In the genomic region with DNA sequence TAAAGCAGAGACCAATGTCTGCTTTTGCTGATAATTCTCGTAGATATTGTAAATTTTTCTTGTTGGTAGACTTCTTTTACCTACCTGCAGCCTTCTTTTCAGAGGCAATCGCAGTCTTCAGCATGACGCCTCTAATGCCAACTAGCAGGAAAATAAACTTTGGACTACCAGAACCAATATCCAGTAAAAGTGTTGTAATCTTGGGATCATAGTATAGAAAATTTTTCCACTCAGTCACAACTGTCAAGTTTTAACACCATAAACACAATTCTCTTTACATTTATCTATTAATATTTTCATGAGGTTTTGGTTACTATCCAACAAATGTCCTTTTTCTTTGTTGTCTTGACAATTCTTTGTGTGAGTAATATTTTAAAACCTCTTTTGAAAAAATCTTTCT, we compare ENCODE assay signal across 18 cellular contexts. TPM values are rescaled to one million over a fixed set of nuclear protein-coding genes. Genes with fewer than 3 reads are reported as not detected.
DNase-seq lines count a peak whose midpoint lies in the region; ATAC-seq, FAIRE-seq and TF ChIP-seq lines count a peak whose summit lies in the region.
"Had no signal": no experiment of that assay in that cellular context is flagged by ENCODE, and none has a peak within 500 bp of the region (broad histone marks: within the 10 kb centered on the region; RNA-seq: fewer than 3 reads in every experiment).

No MANE protein-coding gene starts in this region.

- CTCF ChIA-PET in SK-N-SH (lab: Yijun Ruan, JAX): no interaction called here

- H3K9me1 ChIP-seq in keratinocyte (ENCODE audit: control insufficient read depth, extremely low read depth, insufficient read depth, low read length): no peaks in the 10 kb centered on the region

- H3K79me2 ChIP-seq in SK-N-SH (ENCODE audit: insufficient read depth) (peaks cover 54% of the 10 kb centered on the region; the same call in 1 of the 2 replicates), keratinocyte (ENCODE audit: control insufficient read depth, insufficient read depth, low read length) (peaks cover 60% of the 10 kb centered on the region), neural progenitor cell (ENCODE audit: low read depth) (no peaks in the 10 kb centered on the region)

- dilution Hi-C loops in keratinocyte (cut with MboI; ENCODE audit: extremely low pct_ligation_motif_present, low sequenced_read_pairs): no loop called here

- no peak for DNase-seq in SK-N-SH
- DNase-seq in keratinocyte (ENCODE audit: low read depth, low spot score): no peak
- no peak for DNase-seq in neural progenitor cell (ENCODE audit: low spot score)
- DNase-seq in type B pancreatic cell (ENCODE audit: extremely low spot score, unreplicated experiment): no peak
- DNase-seq in dermis blood vessel endothelial cell: no peak
- no peak for DNase-seq in anterior cingulate cortex (lab: John Stamatoyannopoulos, UW)
- DNase-seq: DMS153, EL, Karpas-422, NCI-H1105 treated with DMSO at 0.1 percent for 48 hours, NCI-H187, PC-3 had no signal

- no peak for ATAC-seq in SK-N-SH treated with all-trans-retinoic acid at 6 μM for 48 hours
- ATAC-seq in HG02588 (IDR thresholded peaks at IDR 0.05; ENCODE audit: unreplicated experiment): no peak
- ATAC-seq: PC-3, Right ventricle myocardium inferior had no signal

- H3F3A ChIP-seq in SK-N-SH (replicated peaks; ENCODE audit: insufficient read depth) (peaks cover 26% of the 10 kb centered on the region), neural progenitor cell (ENCODE audit: low read depth) (peaks cover 15% of the 10 kb centered on the region)

- H4K20me1 ChIP-seq in SK-N-SH (ENCODE audit: insufficient read depth) (no peaks in the 10 kb centered on the region), keratinocyte (ENCODE audit: control insufficient read depth, extremely low read depth, insufficient read depth, low read length) (no peaks in the 10 kb centered on the region), neural progenitor cell (ENCODE audit: low read depth) (no peaks in the 10 kb centered on the region)
- H4K20me1 ChIP-seq: BLaER1 had no signal

- H3K4me3 ChIP-seq in SK-N-SH (ENCODE audit: low read depth in 2 of 2, low read length in 1 of 2) (no peak overlapping the region), keratinocyte (ENCODE audit: control insufficient read depth in 2 of 3, extremely low read depth in 1 of 3, insufficient read depth in 2 of 3, low read depth in 1 of 3, low read length in 3 of 3) (peak overlapping the region; percentile 60 to 94 (median 93)), neural progenitor cell (no peak overlapping the region)
- H3K4me3 ChIP-seq: BLaER1 had no signal

- peaks cover 5 to 24% of the 10 kb centered on the region in 2 experiments; a peak in 3 of 4 replicates for H3K4me1 ChIP-seq in SK-N-SH (ENCODE audit: control insufficient read depth in 1 of 2, insufficient read depth in 2 of 2, low read depth in 1 of 2, low read length in 1 of 2)
- peaks cover 19% of the 10 kb centered on the region for H3K4me1 ChIP-seq in keratinocyte (ENCODE audit: control insufficient read depth, extremely low read depth, insufficient read depth, low read length)
- H3K4me1 ChIP-seq in neural progenitor cell: peaks cover 6% of the 10 kb centered on the region
- H3K4me1 ChIP-seq: BLaER1 had no signal

- no peak for TF ChIP-seq CTCF in SK-N-SH (IDR thresholded peaks at IDR 0.05)
- no peak for TF ChIP-seq CTCF in keratinocyte (optimal IDR thresholded peaks at IDR 0.05 in 1 of 3, IDR thresholded peaks at IDR 0.05 in 1 of 3, conservative IDR thresholded peaks at IDR 0.05 in 1 of 3; ENCODE audit: extremely low read depth in 1 of 3, insufficient read depth in 2 of 3, low read length in 3 of 3)
- no peak for TF ChIP-seq CTCF in neural progenitor cell (IDR thresholded peaks at IDR 0.05)
- TF ChIP-seq CTCF in type B pancreatic cell (conservative IDR thresholded peaks at IDR 0.05): no peak

- H3K27ac ChIP-seq in SK-N-SH (ENCODE audit: low read depth in 2 of 2, low read length in 1 of 2): no peak overlapping the region
- H3K27ac ChIP-seq in keratinocyte (ENCODE audit: control insufficient read depth, insufficient read depth, low read length): no peak overlapping the region
- no peak overlapping the region for H3K27ac ChIP-seq in neural progenitor cell
- H3K27ac ChIP-seq: 22Rv1, BLaER1 had no signal

- no peak for FAIRE-seq in keratinocyte (lab: Jason Lieb, UNC)
- FAIRE-seq: H1 had no signal

- H3K36me3 Mint-ChIP-seq in neural progenitor cell: no peaks in the 10 kb centered on the region
- H3K36me3 Mint-ChIP-seq in type B pancreatic cell: no peaks in the 10 kb centered on the region

- H3K36me3 ChIP-seq in SK-N-SH (replicated peaks in 1 of 2; ENCODE audit: control insufficient read depth in 1 of 2, insufficient read depth in 2 of 2, low read length in 1 of 2): no peaks in the 10 kb centered on the region
- no peaks in the 10 kb centered on the region for H3K36me3 ChIP-seq in keratinocyte (ENCODE audit: control insufficient read depth in 2 of 2, extremely low read depth in 1 of 2, insufficient read depth in 2 of 2, low read length in 2 of 2)
- H3K36me3 ChIP-seq in neural progenitor cell: no peaks in the 10 kb centered on the region
- H3K36me3 ChIP-seq: BLaER1 had no signal

- H3K4me2 ChIP-seq in SK-N-SH (0 out of 2 replicates have a peak overlapping the region, but pooled peaks have one; percentile 77), keratinocyte (ENCODE audit: control insufficient read depth, extremely low read depth, insufficient read depth, low read depth, low read length) (peak overlapping the region; percentile 98), neural progenitor cell (no peak overlapping the region)
- H3K4me2 ChIP-seq: BLaER1 had no signal

- 94% methylated on average over 3 of the region's 3 CpGs for WGBS in SK-N-SH (ENCODE audit: low lambda C conversion rate)

- H3K4me1 Mint-ChIP-seq in neural progenitor cell: peaks cover 15% of the 10 kb centered on the region
- H3K4me1 Mint-ChIP-seq in type B pancreatic cell (ENCODE audit: unreplicated experiment): peaks cover 15% of the 10 kb centered on the region

- H2AFZ ChIP-seq in SK-N-SH (ENCODE audit: low read depth): no peak overlapping the region
- no peak overlapping the region for H2AFZ ChIP-seq in keratinocyte (ENCODE audit: control insufficient read depth, low read length)
- no peak overlapping the region for H2AFZ ChIP-seq in neural progenitor cell (replicated peaks)

- POLR2A ChIA-PET in SK-N-SH (lab: Yijun Ruan, JAX): no interaction called here

- peaks cover 5% of the 10 kb centered on the region for H3K27me3 Mint-ChIP-seq in neural progenitor cell (ENCODE audit: insufficient read depth, low read depth)
- H3K27me3 Mint-ChIP-seq in type B pancreatic cell: peaks cover 42% of the 10 kb centered on the region

- H3K9me2 ChIP-seq in SK-N-SH: no peaks in the 10 kb centered on the region

- TF ChIP-seq EP300 in SK-N-SH (IDR thresholded peaks at IDR 0.05; ENCODE audit: borderline replicate concordance in 1 of 2, low read depth in 1 of 2, low read length in 1 of 2): no peak

- no peaks in the 10 kb centered on the region for H3K9me3 ChIP-seq in SK-N-SH
- H3K9me3 ChIP-seq in keratinocyte (ENCODE audit: control insufficient read depth, low read depth, low read length): no peaks in the 10 kb centered on the region
- no peaks in the 10 kb centered on the region for H3K9me3 ChIP-seq in neural progenitor cell (ENCODE audit: low read depth)

- H3K4me3 Mint-ChIP-seq in neural progenitor cell: peak overlapping the region; percentile 49
- peak overlapping the region; percentile 86 for H3K4me3 Mint-ChIP-seq in type B pancreatic cell

- no peak for TF ChIP-seq RAD21 in SK-N-SH (IDR thresholded peaks at IDR 0.05; ENCODE audit: low read length)

- H3K27ac Mint-ChIP-seq in neural progenitor cell (no peak overlapping the region), type B pancreatic cell (no peak overlapping the region)

- H3K9me3 Mint-ChIP-seq in neural progenitor cell (no peaks in the 10 kb centered on the region), type B pancreatic cell (no peaks in the 10 kb centered on the region)

- H3K27me3 ChIP-seq in SK-N-SH (ENCODE audit: insufficient read depth) (no peaks in the 10 kb centered on the region), keratinocyte (ENCODE audit: control insufficient read depth, extremely low read depth, insufficient read depth, low read length) (no peaks in the 10 kb centered on the region), neural progenitor cell (peaks cover 49% of the 10 kb centered on the region)

- no peak overlapping the region for H3K9ac ChIP-seq in SK-N-SH
- no peak overlapping the region for H3K9ac ChIP-seq in keratinocyte (ENCODE audit: control insufficient read depth, extremely low read depth, insufficient read depth, low read length)
- no peak overlapping the region for H3K9ac ChIP-seq in neural progenitor cell
- H3K9ac ChIP-seq: BLaER1 had no signal

RNA-seq across cellular contexts. Expression of gene DEPDC7, which starts 2.3 kb away (rescaled TPM):
- polyA plus RNA-seq in SK-N-SH (2012; rRNA removed) (9.7 and 14.2 TPM in 2 replicates), keratinocyte (15.5 to 29.8 TPM (median 19.3 TPM) in 3 replicates)
- 11.2 and 11.5 TPM in 2 replicates for polyA plus RNA-seq in SK-N-SH (2012; cell fraction: cytosol; rRNA removed)
- 13.7 and 30.5 TPM in 2 replicates for polyA plus RNA-seq in SK-N-SH (2012; cell fraction: nucleus; rRNA removed)
- 16.4 TPM for polyA plus RNA-seq in keratinocyte (2011; ENCODE audit: low read depth)
- 9.0 and 19.3 TPM in 2 replicates for polyA plus RNA-seq in keratinocyte (2011; cell fraction: cytosol; rRNA removed)
- 34.1 and 42.4 TPM in 2 replicates for polyA plus RNA-seq in keratinocyte (2011; cell fraction: nucleus; rRNA removed)
- polyA plus RNA-seq in keratinocyte (2012; ENCODE audit: low replicate concordance): 7.2 and 13.6 TPM in 2 replicates
- 3.6 to 14.0 TPM (median 10.9 TPM) in 3 replicates for polyA minus RNA-seq in keratinocyte
- polyA minus RNA-seq in keratinocyte (2011; cell fraction: cytosol; rRNA and poly(A)+ RNA removed): 8.4 TPM
- polyA minus RNA-seq in keratinocyte (2011; cell fraction: nucleus; rRNA and poly(A)+ RNA removed): 17.3 and 28.6 TPM in 2 replicates
- total RNA-seq in neural progenitor cell (ENCODE audit: low replicate concordance) (0.39 and 0.74 TPM in 2 replicates), type B pancreatic cell (ENCODE audit: low replicate concordance) (3.7 and 6.6 TPM in 2 replicates), dermis blood vessel endothelial cell (0.17 and 0.37 TPM in 2 replicates)
- total RNA-seq: PC-3 had no signal

RNA-seq across cellular contexts. Expression of gene TCP11L1, which starts 21.4 kb away (rescaled TPM):
- polyA plus RNA-seq in SK-N-SH (2012; rRNA removed): 12.7 and 15.1 TPM in 2 replicates
- 13.1 and 13.2 TPM in 2 replicates for polyA plus RNA-seq in SK-N-SH (2012; cell fraction: cytosol; rRNA removed)
- 15.3 and 17.0 TPM in 2 replicates for polyA plus RNA-seq in SK-N-SH (2012; cell fraction: nucleus; rRNA removed)
- 22.8 to 27.6 TPM (median 25.1 TPM) in 3 replicates for polyA plus RNA-seq in keratinocyte
- polyA plus RNA-seq in keratinocyte (2011; ENCODE audit: low read depth): 18.5 TPM
- polyA plus RNA-seq in keratinocyte (2011; cell fraction: cytosol; rRNA removed): 20.8 and 27.7 TPM in 2 replicates
- 40.1 and 42.0 TPM in 2 replicates for polyA plus RNA-seq in keratinocyte (2011; cell fraction: nucleus; rRNA removed)
- polyA plus RNA-seq in keratinocyte (2012; ENCODE audit: low replicate concordance): 14.3 and 18.3 TPM in 2 replicates
- polyA minus RNA-seq in keratinocyte: 41.5 to 54.0 TPM (median 50.8 TPM) in 3 replicates
- polyA minus RNA-seq in keratinocyte (2011; cell fraction: cytosol; rRNA and poly(A)+ RNA removed): 45.1 TPM
- 35.2 and 63.4 TPM in 2 replicates for polyA minus RNA-seq in keratinocyte (2011; cell fraction: nucleus; rRNA and poly(A)+ RNA removed)
- 20.0 and 24.3 TPM in 2 replicates for total RNA-seq in neural progenitor cell (ENCODE audit: low replicate concordance)
- total RNA-seq in type B pancreatic cell (ENCODE audit: low replicate concordance): 15.5 and 17.0 TPM in 2 replicates
- 16.5 and 19.1 TPM in 2 replicates for total RNA-seq in dermis blood vessel endothelial cell

Comparison
In these comparisons a context has a peak if more than half of its experiments do, and no peak if none do; other contexts are left out.
1. H3K4me3 ChIP-seq: peak in keratinocyte (3 of 3); none in SK-N-SH (0 of 2) and neural progenitor cell (single experiment).